11 cellular contexts compared by ENCODE assay signal in the genomic region with DNA sequence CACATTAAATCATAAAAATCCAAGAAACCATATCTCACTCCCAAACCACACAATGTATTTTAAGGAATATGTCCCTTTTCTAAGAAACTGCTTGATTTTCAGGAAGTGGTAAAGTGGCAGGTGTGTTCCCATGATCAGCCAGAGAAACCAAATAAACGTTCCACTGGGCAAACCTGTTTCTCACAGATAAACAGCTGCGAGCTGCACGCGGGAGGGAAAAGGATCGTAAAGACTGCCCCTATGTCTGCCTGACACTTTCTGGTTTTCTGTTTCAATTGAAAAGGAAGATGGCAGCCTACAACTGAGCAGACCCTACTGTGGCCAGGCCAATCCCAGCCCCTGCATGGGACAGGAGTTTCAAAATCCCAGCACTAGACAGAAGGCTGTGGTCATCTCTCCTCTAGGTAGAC. TPM values are rescaled to one million over a fixed set of nuclear protein-coding genes. Genes with fewer than 3 reads are reported as not detected.
DNase-seq lines count a peak whose midpoint lies in the region; ATAC-seq, FAIRE-seq and TF ChIP-seq lines count a peak whose summit lies in the region.
"Had no signal": no experiment of that assay in that cellular context is flagged by ENCODE, and none has a peak within 500 bp of the region (broad histone marks: within the 10 kb centered on the region; RNA-seq: fewer than 3 reads in every experiment).

No MANE protein-coding gene starts in this region.

- H3K4me3 ChIP-seq in GM12878: no peak overlapping the region
- peak overlapping the region in 2 of 3 donors; percentile 12 to 29 for H3K4me3 ChIP-seq in skeletal muscle tissue (ENCODE audit: low read length in 3 of 3)
- H3K4me3 ChIP-seq: A549 had no signal

- H3K4me1 Mint-ChIP-seq in naive thymus-derived CD8-positive, alpha-beta T cell: peaks cover 7 to 16% (median 14%) of the 10 kb centered on the region in 4 donors

- in situ Hi-C loops in GM12878 (cut with MboI): no loop called here

- H3K9me3 Mint-ChIP-seq in naive thymus-derived CD8-positive, alpha-beta T cell: no peaks in the 10 kb centered on the region

- CTCF ChIA-PET in GM12878 (lab: Yijun Ruan, JAX): interaction anchor here (0.8 to 2.9 kb wide), 6 partner anchors 10 to 292 kb away, joined by 3 to 17 read pairs (median 4); no protein-coding TSS in a partner anchor

- FAIRE-seq in GM12878 (lab: Jason Lieb, UNC): no peak
- FAIRE-seq: A549, G401.6 had no signal

- POLR2A ChIA-PET in GM12878 (lab: Charles Lee): interaction anchor here (1.4 kb wide), 3 partner anchors 9 to 69 kb away, joined by 3 to 9 read pairs (median 4); no protein-coding TSS in a partner anchor
- POLR2A ChIA-PET in naive thymus-derived CD8-positive, alpha-beta T cell (lab: Charles Lee): no interaction called here

- TF ChIP-seq POLR2A in GM12878 (IDR thresholded peaks at IDR 0.05; ENCODE audit: low read depth, low read length): no peak

- peaks cover 8% of the 10 kb centered on the region for H3K4me1 ChIP-seq in GM12878 (ENCODE audit: control insufficient read depth, insufficient read depth, low read length)
- peaks cover 28 to 33% (median 30%) of the 10 kb centered on the region in 3 donors for H3K4me1 ChIP-seq in skeletal muscle tissue (ENCODE audit: control insufficient read depth in 3 of 3, insufficient read depth in 3 of 3, low read length in 3 of 3)
- H3K4me1 ChIP-seq: A549 had no signal

- BruUV-seq in GM12878 (replicated peaks; lab: Mats Ljungman, UMichigan): no TSS peak

- H2AFZ ChIP-seq in GM12878 (ENCODE audit: control insufficient read depth, low read depth, low read length): peak overlapping the region; percentile 67

- no peak for TF ChIP-seq CTCF in GM12878 (IDR thresholded peaks at IDR 0.05 in 2 of 3, conservative IDR thresholded peaks at IDR 0.05 in 1 of 3; ENCODE audit: control insufficient read depth in 2 of 3, extremely low read depth in 1 of 3, insufficient read depth in 1 of 3, low read depth in 3 of 3, low read length in 3 of 3)

- peak in 2 of 3 experiments; percentile 62 to 84 for DNase-seq in NCI-H1417 (lab: John Stamatoyannopoulos, UW)
- no peak for DNase-seq in NCI-H1417 treated with DMSO at 0.1 percent for 48 hours (lab: John Stamatoyannopoulos, UW)
- DNase-seq in NCI-H2081 (lab: John Stamatoyannopoulos, UW): peak; percentile 64 to 82
- no peak for DNase-seq in GM12878 (ENCODE audit: low read depth, low spot score)
- no peak for DNase-seq in activated T-cell treated with anti-CD3 and anti-CD28 coated beads, Interleukin-2, amount 50 U/mL, for 48 hours
- DNase-seq in naive thymus-derived CD8-positive, alpha-beta T cell: no peak
- no peak for DNase-seq in effector CD4-positive, alpha-beta T cell
- DNase-seq: brain microvascular endothelial cell had no signal

- H3K27ac ChIP-seq in GM12878 (ENCODE audit: control insufficient read depth, insufficient read depth) (peak overlapping the region; percentile 69), skeletal muscle tissue (ENCODE audit: low read depth, low read length) (peak overlapping the region; percentile 23)
- H3K27ac ChIP-seq: A549, brain microvascular endothelial cell had no signal

- H3K27me3 ChIP-seq in GM12878 (replicated peaks in 1 of 2; ENCODE audit: control insufficient read depth in 2 of 2, insufficient read depth in 2 of 2, low read length in 1 of 2) (no peaks in the 10 kb centered on the region), skeletal muscle tissue (ENCODE audit: control insufficient read depth in 3 of 3, insufficient read depth in 3 of 3, low read length in 3 of 3) (no peaks in the 10 kb centered on the region)
- H3K27me3 ChIP-seq: brain microvascular endothelial cell had no signal

- H3K9ac ChIP-seq in GM12878 (ENCODE audit: control insufficient read depth, insufficient read depth, low read length) (peak overlapping the region; percentile 22; the same call in 1 of the 2 replicates), skeletal muscle tissue (ENCODE audit: low read depth in 1 of 3, low read length in 3 of 3) (peak overlapping the region in 1 of 3 donors; percentile 26)

- 79% methylated on average over 5 of the region's 5 CpGs for WGBS in GM12878 (ENCODE audit: insufficient coverage, insufficient replicate concordance, low lambda C conversion rate, missing lambda C conversion rate)

- no peak for TF ChIP-seq EP300 in GM12878 (IDR thresholded peaks at IDR 0.05; ENCODE audit: borderline replicate concordance in 1 of 2, control insufficient read depth in 1 of 2, low read depth in 2 of 2, low read length in 2 of 2)

- peak; percentile 66 for ATAC-seq in GM12878
- no peak for ATAC-seq in naive thymus-derived CD8-positive, alpha-beta T cell
- ATAC-seq: A549 had no signal

- H3K4me3 Mint-ChIP-seq in naive thymus-derived CD8-positive, alpha-beta T cell: no peak overlapping the region

- no peaks in the 10 kb centered on the region for H3K79me2 ChIP-seq in GM12878 (ENCODE audit: control insufficient read depth, insufficient read depth, low read length)

- H3K36me3 Mint-ChIP-seq in naive thymus-derived CD8-positive, alpha-beta T cell: no peaks in the 10 kb centered on the region

- H4K20me1 ChIP-seq in GM12878 (ENCODE audit: control insufficient read depth, insufficient read depth): no peaks in the 10 kb centered on the region

- peak overlapping the region; percentile 35 for H3K4me2 ChIP-seq in GM12878 (ENCODE audit: control insufficient read depth, insufficient read depth)
- H3K4me2 ChIP-seq: A549 had no signal

- no peaks in the 10 kb centered on the region for H3K36me3 ChIP-seq in GM12878 (ENCODE audit: control insufficient read depth in 2 of 2, insufficient read depth in 2 of 2, low read length in 1 of 2)
- H3K36me3 ChIP-seq in skeletal muscle tissue (ENCODE audit: control insufficient read depth in 3 of 3, insufficient read depth in 3 of 3, low read length in 3 of 3): no peaks in the 10 kb centered on the region
- H3K36me3 ChIP-seq: brain microvascular endothelial cell had no signal

- H3K27ac Mint-ChIP-seq in naive thymus-derived CD8-positive, alpha-beta T cell: peak overlapping the region in 1 of 10 donors; percentile 21

- RAD21 ChIA-PET in GM12878 (lab: Charles Lee; ENCODE audit: unreplicated experiment): interaction anchor here (1.0 to 2.0 kb wide), 4 partner anchors 10 to 101 kb away, joined by 3 to 11 read pairs (median 5); no protein-coding TSS in a partner anchor

- SMC1A ChIA-PET in GM12878 (lab: Charles Lee; ENCODE audit: uncharacterized antibody, unreplicated experiment): interaction anchor here (1.0 to 2.2 kb wide), 4 partner anchors 10 to 69 kb away, joined by 3 to 16 read pairs (median 6); a partner anchor contains a TSS

- H3K9me3 ChIP-seq in GM12878 (replicated peaks; ENCODE audit: control insufficient read depth, insufficient read depth, low read length) (no peaks in the 10 kb centered on the region), skeletal muscle tissue (ENCODE audit: control insufficient read depth in 3 of 3, low read length in 3 of 3) (no peaks in the 10 kb centered on the region)
- H3K9me3 ChIP-seq: A549 had no signal

- no peak for TF ChIP-seq RAD21 in GM12878 (IDR thresholded peaks at IDR 0.05; ENCODE audit: insufficient read depth, low read depth, low read length)

- intact Hi-C loops in GM12878 (cut with micrococcal nuclease; ENCODE audit: unreplicated experiment): no loop called here

- no peaks in the 10 kb centered on the region for H3K27me3 Mint-ChIP-seq in naive thymus-derived CD8-positive, alpha-beta T cell

TF ChIP-seq in GM12878, 131 proteins besides CTCF, POLR2A, EP300 and RAD21 (continues in another document):
- TF ChIP-seq, protein P1, sequence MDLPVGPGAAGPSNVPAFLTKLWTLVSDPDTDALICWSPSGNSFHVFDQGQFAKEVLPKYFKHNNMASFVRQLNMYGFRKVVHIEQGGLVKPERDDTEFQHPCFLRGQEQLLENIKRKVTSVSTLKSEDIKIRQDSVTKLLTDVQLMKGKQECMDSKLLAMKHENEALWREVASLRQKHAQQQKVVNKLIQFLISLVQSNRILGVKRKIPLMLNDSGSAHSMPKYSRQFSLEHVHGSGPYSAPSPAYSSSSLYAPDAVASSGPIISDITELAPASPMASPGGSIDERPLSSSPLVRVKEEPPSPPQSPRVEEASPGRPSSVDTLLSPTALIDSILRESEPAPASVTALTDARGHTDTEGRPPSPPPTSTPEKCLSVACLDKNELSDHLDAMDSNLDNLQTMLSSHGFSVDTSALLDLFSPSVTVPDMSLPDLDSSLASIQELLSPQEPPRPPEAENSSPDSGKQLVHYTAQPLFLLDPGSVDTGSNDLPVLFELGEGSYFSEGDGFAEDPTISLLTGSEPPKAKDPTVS (IDR thresholded peaks at IDR 0.05; ENCODE audit: low read depth, low read length): no peak
- TF ChIP-seq, protein P2, sequence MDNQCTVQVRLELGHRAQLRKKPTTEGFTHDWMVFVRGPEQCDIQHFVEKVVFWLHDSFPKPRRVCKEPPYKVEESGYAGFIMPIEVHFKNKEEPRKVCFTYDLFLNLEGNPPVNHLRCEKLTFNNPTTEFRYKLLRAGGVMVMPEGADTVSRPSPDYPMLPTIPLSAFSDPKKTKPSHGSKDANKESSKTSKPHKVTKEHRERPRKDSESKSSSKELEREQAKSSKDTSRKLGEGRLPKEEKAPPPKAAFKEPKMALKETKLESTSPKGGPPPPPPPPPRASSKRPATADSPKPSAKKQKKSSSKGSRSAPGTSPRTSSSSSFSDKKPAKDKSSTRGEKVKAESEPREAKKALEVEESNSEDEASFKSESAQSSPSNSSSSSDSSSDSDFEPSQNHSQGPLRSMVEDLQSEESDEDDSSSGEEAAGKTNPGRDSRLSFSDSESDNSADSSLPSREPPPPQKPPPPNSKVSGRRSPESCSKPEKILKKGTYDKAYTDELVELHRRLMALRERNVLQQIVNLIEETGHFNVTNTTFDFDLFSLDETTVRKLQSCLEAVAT (IDR thresholded peaks at IDR 0.05): 0 out of 2 replicates have a peak, but pooled peaks have one; percentile 46

RNA-seq across cellular contexts. Expression of a gene that starts 36.6 kb away (rescaled TPM):
- 42.5 and 46.4 TPM in 2 replicates for total RNA-seq in GM12878 (2013; cell fraction: nucleolus; rRNA removed)
- total RNA-seq in GM12878 (2014; rRNA removed) (2.8 and 2.9 TPM in 2 replicates), GM12878 (2014; rRNA removed; fragmentation: Illumina TruSeq; extraction: Trizol) (3.4 and 3.5 TPM in 2 replicates), GM12878 (2021) (13.6 and 13.8 TPM in 2 replicates), skeletal muscle tissue (0.52 TPM)
- polyA plus RNA-seq in GM12878 (2011; ENCODE audit: low read depth): 1.8 TPM
- polyA plus RNA-seq in GM12878 (2011; rRNA removed) (3.5 and 4.3 TPM in 2 replicates), GM12878 (2014; fragmentation: Illumina TruSeq; extraction: Trizol) (7.4 and 8.6 TPM in 2 replicates), GM12878 (2014; fragmentation: Nextera tagmentation; extraction: Ambion mirVana) (1 to 10 TPM; 1.8 to 2.2 TPM), GM12878 (2014; rRNA removed) (6.0 and 7.7 TPM in 2 replicates), GM12878 (2016; fragmentation: Nextera tagmentation; extraction: Ambion mirVana) (1 to 10 TPM; 3.0 to 4.3 TPM)
- polyA plus RNA-seq in GM12878 (2011; cell fraction: cytosol; rRNA removed): 5.4 and 6.8 TPM in 2 replicates
- 7.7 and 9.8 TPM in 2 replicates for polyA plus RNA-seq in GM12878 (2011; cell fraction: nucleus; rRNA removed)
- 4.9 and 5.2 TPM in 2 replicates for polyA plus RNA-seq in GM12878 (2012)
- 11.4 and 11.5 TPM in 2 replicates for polyA minus RNA-seq in GM12878 (2011; rRNA and poly(A)+ RNA removed)
- polyA minus RNA-seq in GM12878 (2011; cell fraction: cytosol; rRNA and poly(A)+ RNA removed): 5.5 and 5.6 TPM in 2 replicates
- 6.0 and 17.6 TPM in 2 replicates for polyA minus RNA-seq in GM12878 (2011; cell fraction: nucleus; rRNA and poly(A)+ RNA removed)
- total RNA-seq in naive thymus-derived CD8-positive, alpha-beta T cell: 1 to 10 TPM; 6.3 TPM
- polyA plus RNA-seq in naive thymus-derived CD8-positive, alpha-beta T cell: 1 to 10 TPM; 5.5 to 9.8 (median 5.8) TPM

Comparison
In these comparisons a context has a peak if more than half of its experiments do, and no peak if none do; other contexts are left out.
1. DNase-seq: peak in NCI-H1417 (2 of 3) and NCI-H2081 (2 of 2); none in NCI-H1417 treated with DMSO at 0.1 percent for 48 hours (single experiment), GM12878 (single experiment), activated T-cell treated with anti-CD3 and anti-CD28 coated beads, Interleukin-2, amount 50 U/mL, for 48 hours (0 of 2), naive thymus-derived CD8-positive, alpha-beta T cell (0 of 10) and effector CD4-positive, alpha-beta T cell (single experiment).